Comparison of ENCODE assay signal across 25 cellular contexts in genomic region chr19:54337858-54338230, GRCh38. TPM values are rescaled to one million over a fixed set of nuclear protein-coding genes. Genes with fewer than 3 reads are reported as not detected.
"Had no signal": no experiment of that assay in that cellular context is flagged by ENCODE, and none has a peak within 500 bp of the region (broad histone marks: within the 10 kb centered on the region; RNA-seq: fewer than 3 reads in every experiment).

No MANE protein-coding gene starts in this region.

- H3K27ac ChIP-seq: esophagus squamous epithelium, foreskin keratinocyte, left ventricle myocardium inferior, lower lobe of right lung, ovary, prostate gland, right lobe of liver, testis, tibial nerve, upper lobe of right lung had no signal

- H3K36me3 Mint-ChIP-seq: immature natural killer cell; natural killer cell; stimulated activated effector memory CD8-positive, alpha-beta T cell treated with anti-CD3 and anti-CD28 coated beads, Interleukin-12 subunit alpha, Interleukin-12 subunit beta, amount 100 ng/mL, for 72 hours had no signal

- H3K4me3 Mint-ChIP-seq: immature natural killer cell; natural killer cell; neural crest cell; stimulated activated effector memory CD8-positive, alpha-beta T cell treated with anti-CD3 and anti-CD28 coated beads, Interleukin-12 subunit alpha, Interleukin-12 subunit beta, amount 100 ng/mL, for 72 hours; stimulated activated naive CD8-positive, alpha-beta T cell treated with anti-CD3 and anti-CD28 coated beads, Interleukin-15, amount 100 ng/mL, for 72 hours had no signal

- H3K9me3 Mint-ChIP-seq: immature natural killer cell; natural killer cell; neural crest cell; stimulated activated effector memory CD8-positive, alpha-beta T cell treated with anti-CD3 and anti-CD28 coated beads, Interleukin-12 subunit alpha, Interleukin-12 subunit beta, amount 100 ng/mL, for 72 hours; stimulated activated naive CD8-positive, alpha-beta T cell treated with anti-CD3 and anti-CD28 coated beads, Interleukin-15, amount 100 ng/mL, for 72 hours had no signal

- H3K27ac Mint-ChIP-seq: immature natural killer cell; natural killer cell; stimulated activated effector memory CD8-positive, alpha-beta T cell treated with anti-CD3 and anti-CD28 coated beads, Interleukin-12 subunit alpha, Interleukin-12 subunit beta, amount 100 ng/mL, for 72 hours; stimulated activated naive CD8-positive, alpha-beta T cell treated with anti-CD3 and anti-CD28 coated beads, Interleukin-15, amount 100 ng/mL, for 72 hours had no signal

- ATAC-seq: foreskin keratinocyte; left cardiac atrium; lower lobe of right lung; mucosa of descending colon; natural killer cell; right lobe of liver; stimulated activated effector memory CD8-positive, alpha-beta T cell treated with anti-CD3 and anti-CD28 coated beads, Interleukin-12 subunit alpha, Interleukin-12 subunit beta, amount 100 ng/mL, for 72 hours; stimulated activated naive CD8-positive, alpha-beta T cell treated with anti-CD3 and anti-CD28 coated beads, Interleukin-15, amount 100 ng/mL, for 72 hours had no signal

- H3K4me1 Mint-ChIP-seq: immature natural killer cell; stimulated activated effector memory CD8-positive, alpha-beta T cell treated with anti-CD3 and anti-CD28 coated beads, Interleukin-12 subunit alpha, Interleukin-12 subunit beta, amount 100 ng/mL, for 72 hours; stimulated activated naive CD8-positive, alpha-beta T cell treated with anti-CD3 and anti-CD28 coated beads, Interleukin-15, amount 100 ng/mL, for 72 hours had no signal

- DNase-seq: dermis blood vessel endothelial cell; esophagus squamous epithelium; foreskin keratinocyte; immature natural killer cell; left cardiac atrium; left ventricle myocardium inferior; lower lobe of right lung; mesenchymal stem cell; mucosa of descending colon; natural killer cell; nucleus accumbens; ovary; stimulated activated CD4-positive, alpha-beta T cell treated with anti-CD3 and anti-CD28 coated beads, Interleukin-4, amount 100 ng/mL, for 1 hour; stimulated activated CD8-positive, alpha-beta memory T cell treated with anti-CD3 and anti-CD28 coated beads, Interleukin-4, amount 100 ng/mL, for 48 hours; stimulated activated naive CD8-positive, alpha-beta T cell treated with anti-CD3 and anti-CD28 coated beads, Interleukin-15, amount 100 ng/mL, for 72 hours; testis had no signal

- H3K4me3 ChIP-seq: esophagus squamous epithelium, left ventricle myocardium inferior, lower lobe of right lung, mucosa of descending colon, ovary, prostate gland, right lobe of liver, testis, tibial nerve, upper lobe of right lung had no signal

RNA-seq across cellular contexts. Expression of gene LILRA4, which starts 1.1 kb away (rescaled TPM):
- total RNA-seq: dermis blood vessel endothelial cell, epithelial cell of proximal tubule, foreskin keratinocyte, left cardiac atrium, left ventricle myocardium inferior, mucosa of descending colon, neural crest cell, renal cortical epithelial cell, tibial nerve had no signal
- polyA plus RNA-seq: foreskin keratinocyte, keratinocyte had no signal

RNA-seq across cellular contexts. Expression of gene LILRA5, which starts 24.9 kb away (rescaled TPM):
- total RNA-seq: dermis blood vessel endothelial cell, epithelial cell of proximal tubule, foreskin keratinocyte, neural crest cell, renal cortical epithelial cell had no signal
- polyA plus RNA-seq: foreskin keratinocyte, keratinocyte had no signal

RNA-seq across cellular contexts. Expression of gene LAIR1, which starts 26.9 kb away (rescaled TPM):
- total RNA-seq: dermis blood vessel endothelial cell, epithelial cell of proximal tubule, foreskin keratinocyte, neural crest cell, renal cortical epithelial cell had no signal
- polyA plus RNA-seq: foreskin keratinocyte, keratinocyte had no signal

RNA-seq across cellular contexts. Expression of gene LILRB2, which starts 56.9 kb away (rescaled TPM):
- total RNA-seq: dermis blood vessel endothelial cell, epithelial cell of proximal tubule, foreskin keratinocyte, neural crest cell, renal cortical epithelial cell had no signal
- polyA plus RNA-seq: foreskin keratinocyte, keratinocyte had no signal
